1 cellular context compared by ENCODE assay signal in genomic region chr1:8022395-8023286, GRCh38.
TF ChIP-seq lines count a peak whose summit lies in the region.

No MANE protein-coding gene starts in this region.

TF ChIP-seq in HCT116, 20 proteins besides CTCF, POLR2A, EP300 and RAD21 (continued from another document):
- no peak for TF ChIP-seq ZBTB33 (IDR thresholded peaks at IDR 0.05; ENCODE audit: extremely low read depth, insufficient replicate concordance, low read length)
- no peak for TF ChIP-seq ELF1 (IDR thresholded peaks at IDR 0.05; ENCODE audit: borderline replicate concordance, low read depth)
- TF ChIP-seq CEBPB (IDR thresholded peaks at IDR 0.05; ENCODE audit: low read depth): no peak
- TF ChIP-seq ZFX (IDR thresholded peaks at IDR 0.05): no peak
- TF ChIP-seq YY1 (IDR thresholded peaks at IDR 0.05; ENCODE audit: extremely low read depth, insufficient replicate concordance, low read depth, low read length): no peak
TF ChIP-seq in HCT116: peak in this region for 0.
